In genomic region chr18:29160123-29160522, GRCh38 we compare ENCODE assay signal across 21 cellular contexts.
A peak's percentile ranks its signal among the peaks of the same experiment; 100 is the strongest.
DNase-seq lines count a peak whose midpoint lies in the region; ATAC-seq and TF ChIP-seq lines count a peak whose summit lies in the region.
"Had no signal": no experiment of that assay in that cellular context is flagged by ENCODE, and none has a peak within 500 bp of the region (broad histone marks: within the 10 kb centered on the region; RNA-seq: fewer than 3 reads in every experiment).

No MANE protein-coding gene starts in this region.

- H3K27ac ChIP-seq in foreskin keratinocyte, result peak overlapping the region; percentile 84
- H3K27ac ChIP-seq: gastrocnemius medialis, lower lobe of right lung, prostate gland, RWPE1, thoracic aorta had no signal

- no peaks in the 10 kb centered on the region for H3K4me1 Mint-ChIP-seq in activated CD4-positive, alpha-beta memory T cell treated with anti-CD3 and anti-CD28 coated beads for 36 hours (ENCODE audit: low read depth)
- H3K4me1 Mint-ChIP-seq: CD4-positive, alpha-beta memory T cell; naive thymus-derived CD4-positive, alpha-beta T cell had no signal

- H3K4me1 ChIP-seq in foreskin keratinocyte, result peaks cover 50% of the 10 kb centered on the region
- H3K4me1 ChIP-seq: gastrocnemius medialis, lower lobe of right lung, prostate gland had no signal

- H3K27me3 Mint-ChIP-seq in activated CD4-positive, alpha-beta memory T cell treated with anti-CD3 and anti-CD28 coated beads for 36 hours, result no peaks in the 10 kb centered on the region
- H3K27me3 Mint-ChIP-seq: CD4-positive, alpha-beta memory T cell; naive thymus-derived CD4-positive, alpha-beta T cell had no signal

- no peak overlapping the region for H3K27ac Mint-ChIP-seq in activated CD4-positive, alpha-beta memory T cell treated with anti-CD3 and anti-CD28 coated beads for 36 hours
- H3K27ac Mint-ChIP-seq: activated naive CD4-positive, alpha-beta T cell treated with anti-CD3 and anti-CD28 coated beads for 36 hours; CD4-positive, alpha-beta memory T cell; naive thymus-derived CD4-positive, alpha-beta T cell; T-helper 1 cell treated with Interleukin-12 subunit alpha and Interleukin-12 subunit beta and Interleukin-4 antibody, amounts not matched to agents 30 μg/mL and 1 μg/mL, for 36 hours had no signal

- CTCF ChIA-PET in activated CD4-positive, alpha-beta memory T cell treated with anti-CD3 and anti-CD28 coated beads for 36 hours (lab: Charles Lee), result no interaction called here

- H3K36me3 Mint-ChIP-seq in activated CD4-positive, alpha-beta memory T cell treated with anti-CD3 and anti-CD28 coated beads for 36 hours, result no peaks in the 10 kb centered on the region
- H3K36me3 Mint-ChIP-seq: CD4-positive, alpha-beta memory T cell; naive thymus-derived CD4-positive, alpha-beta T cell had no signal

- POLR2A ChIA-PET in activated CD4-positive, alpha-beta memory T cell treated with anti-CD3 and anti-CD28 coated beads for 36 hours (lab: Charles Lee), result no interaction called here

- intact Hi-C loops in activated CD4-positive, alpha-beta memory T cell treated with anti-CD3 and anti-CD28 coated beads for 36 hours (cut with micrococcal nuclease), result no loop called here

- DNase-seq in DMS79 treated with DMSO at 0.1 percent for 48 hours (lab: John Stamatoyannopoulos, UW) (peak; percentile 55), NCI-H187 treated with DMSO at 0.1 percent for 48 hours (lab: John Stamatoyannopoulos, UW) (peak; percentile 93), NCI-H524 treated with DMSO at 0.1 percent for 48 hours (lab: John Stamatoyannopoulos, UW) (peak; percentile 9), foreskin keratinocyte (no peak), CD1c-positive myeloid dendritic cell (ENCODE audit: extremely low spot score) (no peak), activated gamma-delta T cell treated with Interleukin-2 at 50 U/mL for 16 hours (no peak)
- no peak for DNase-seq in activated CD8-positive, alpha-beta memory T cell treated with anti-CD3 and anti-CD28 coated beads, Interleukin-2, amount 50 U/mL, for 4 hours
- DNase-seq in activated CD4-positive, alpha-beta memory T cell treated with anti-CD3 and anti-CD28 coated beads for 36 hours, result no peak
- DNase-seq: activated CD4-positive, CD25-positive, alpha-beta regulatory T cell; activated naive CD4-positive, alpha-beta T cell treated with anti-CD3 and anti-CD28 coated beads for 36 hours; CD4-positive, alpha-beta memory T cell; gastrocnemius medialis; H7; lower lobe of right lung; MG63; naive thymus-derived CD4-positive, alpha-beta T cell; NK-92 treated with Interleukin-12 subunit alpha and Interleukin-12 subunit beta, amount 100 ng/mL, for 24 hours had no signal

- peaks cover 19% of the 10 kb centered on the region for H3K9me3 Mint-ChIP-seq in activated CD4-positive, alpha-beta memory T cell treated with anti-CD3 and anti-CD28 coated beads for 36 hours

- H3K27me3 ChIP-seq in foreskin keratinocyte, result no peaks in the 10 kb centered on the region
- H3K27me3 ChIP-seq: gastrocnemius medialis, MG63 had no signal

- no peak overlapping the region for H3K4me3 Mint-ChIP-seq in activated CD4-positive, alpha-beta memory T cell treated with anti-CD3 and anti-CD28 coated beads for 36 hours
- H3K4me3 Mint-ChIP-seq: activated naive CD4-positive, alpha-beta T cell treated with anti-CD3 and anti-CD28 coated beads for 36 hours; CD4-positive, alpha-beta memory T cell; naive thymus-derived CD4-positive, alpha-beta T cell; T-helper 1 cell treated with Interleukin-12 subunit alpha and Interleukin-12 subunit beta and Interleukin-4 antibody, amounts not matched to agents 30 μg/mL and 1 μg/mL, for 36 hours had no signal

- no peak for TF ChIP-seq CTCF in foreskin keratinocyte (conservative IDR thresholded peaks at IDR 0.05)

- no peak for ATAC-seq in foreskin keratinocyte
- ATAC-seq: gastrocnemius medialis; lower lobe of right lung; naive thymus-derived CD4-positive, alpha-beta T cell had no signal

Comparison
In these comparisons a context has a peak if more than half of its experiments do, and no peak if none do; other contexts are left out.
1. DNase-seq: peak in DMS79 treated with DMSO at 0.1 percent for 48 hours (single experiment), NCI-H187 treated with DMSO at 0.1 percent for 48 hours (single experiment) and NCI-H524 treated with DMSO at 0.1 percent for 48 hours (single experiment); none in foreskin keratinocyte (0 of 2), activated CD8-positive, alpha-beta memory T cell treated with anti-CD3 and anti-CD28 coated beads, Interleukin-2, amount 50 U/mL, for 4 hours (single experiment), CD1c-positive myeloid dendritic cell (single experiment), activated CD4-positive, alpha-beta memory T cell treated with anti-CD3 and anti-CD28 coated beads for 36 hours (single experiment) and activated gamma-delta T cell treated with Interleukin-2 at 50 U/mL for 16 hours (single experiment).